In genomic region chr7:74464931-74465906, GRCh38 we compare ENCODE assay signal across 13 cellular contexts. TPM values are rescaled to one million over a fixed set of nuclear protein-coding genes. Genes with fewer than 3 reads are reported as not detected.
A peak's percentile ranks its signal among the peaks of the same experiment; 100 is the strongest.
DNase-seq lines count a peak whose midpoint lies in the region; ATAC-seq and TF ChIP-seq lines count a peak whose summit lies in the region.
"Had no signal": no experiment of that assay in that cellular context is flagged by ENCODE, and none has a peak within 500 bp of the region (broad histone marks: within the 10 kb centered on the region; RNA-seq: fewer than 3 reads in every experiment).

No MANE protein-coding gene starts in this region.

- peak overlapping the region; percentile 72 for H3K27ac ChIP-seq in rectal smooth muscle tissue (ENCODE audit: low read depth, low read length)
- H3K27ac ChIP-seq: foreskin keratinocyte had no signal

- no peaks in the 10 kb centered on the region for H3K27me3 ChIP-seq in rectal smooth muscle tissue (ENCODE audit: control insufficient read depth, insufficient read depth, low read length)
- H3K27me3 ChIP-seq: foreskin keratinocyte had no signal

- CTCF ChIA-PET in Calu3 (lab: Charles Lee), result interaction anchor here (0.7 kb wide), 1 partner anchor 14 kb away, joined by 6 read pairs; no protein-coding TSS in a partner anchor

- ATAC-seq in activated naive CD4-positive, alpha-beta T cell treated with anti-CD3 and anti-CD28 coated beads, Interleukin-2, amount 50 U/mL, for 72 hours, result no peak
- no peak for ATAC-seq in GM18907 (IDR thresholded peaks at IDR 0.05; ENCODE audit: unreplicated experiment)
- ATAC-seq: foreskin keratinocyte had no signal

- H3K4me1 Mint-ChIP-seq in Calu3 (ENCODE audit: low read depth, unreplicated experiment), result peaks cover 9% of the 10 kb centered on the region

- no peaks in the 10 kb centered on the region for H3K9me3 Mint-ChIP-seq in Calu3 (ENCODE audit: low read depth, unreplicated experiment)
- no peaks in the 10 kb centered on the region for H3K9me3 Mint-ChIP-seq in activated naive CD4-positive, alpha-beta T cell treated with anti-CD3 and anti-CD28 coated beads, Interleukin-2, amount 50 U/mL, for 72 hours
- H3K9me3 Mint-ChIP-seq: nephron had no signal

- peaks cover 4% of the 10 kb centered on the region for H3K36me3 Mint-ChIP-seq in Calu3 (ENCODE audit: insufficient read depth, unreplicated experiment)
- no peaks in the 10 kb centered on the region for H3K36me3 Mint-ChIP-seq in activated naive CD4-positive, alpha-beta T cell treated with anti-CD3 and anti-CD28 coated beads, Interleukin-2, amount 50 U/mL, for 72 hours

- peaks cover 4% of the 10 kb centered on the region for H3K4me1 ChIP-seq in rectal smooth muscle tissue (ENCODE audit: control insufficient read depth, insufficient read depth, low read length)

- no TSS peak for BruUV-seq in Calu3 (replicated peaks; lab: Mats Ljungman, UMichigan)

- H3K4me3 Mint-ChIP-seq in Calu3 (ENCODE audit: low read depth, unreplicated experiment), result no peak overlapping the region
- H3K4me3 Mint-ChIP-seq: nephron had no signal

- no peaks in the 10 kb centered on the region for H3K36me3 ChIP-seq in rectal smooth muscle tissue (ENCODE audit: control insufficient read depth, insufficient read depth, low read length)

- no peak overlapping the region; the same call in 1 of the 2 replicates for H3K4me3 ChIP-seq in LNCaP clone FGC (ENCODE audit: low read depth, low read length)
- H3K4me3 ChIP-seq in epithelial cell of esophagus (ENCODE audit: low read length), result no peak overlapping the region
- H3K4me3 ChIP-seq in rectal smooth muscle tissue (ENCODE audit: low read length), result no peak overlapping the region

- no peaks in the 10 kb centered on the region for H3K27me3 Mint-ChIP-seq in Calu3 (ENCODE audit: unreplicated experiment)

- intact Hi-C loops in Calu3 (cut with micrococcal nuclease; ENCODE audit: unreplicated experiment), result no loop called here

- H3K27ac Mint-ChIP-seq in Calu3 (ENCODE audit: unreplicated experiment), result peak overlapping the region; percentile 33
- no peak overlapping the region for H3K27ac Mint-ChIP-seq in activated naive CD4-positive, alpha-beta T cell treated with anti-CD3 and anti-CD28 coated beads, Interleukin-2, amount 50 U/mL, for 72 hours

- no peak overlapping the region for H3K9ac ChIP-seq in rectal smooth muscle tissue (ENCODE audit: low read length)

- TF ChIP-seq CTCF in Calu3 (IDR thresholded peaks at IDR 0.05; ENCODE audit: unreplicated experiment) (no peak), LNCaP clone FGC (IDR thresholded peaks at IDR 0.05; ENCODE audit: control insufficient read depth, extremely low read depth, insufficient read depth) (no peak), epithelial cell of esophagus (IDR thresholded peaks at IDR 0.05; ENCODE audit: insufficient read depth, low read depth, low read length, missing control alignments) (no peak)

- DNase-seq in Calu3 (peak; percentile 40), LNCaP clone FGC (ENCODE audit: low read depth) (peak; percentile 84), epithelial cell of esophagus (ENCODE audit: low read depth) (peak; percentile 64), GDM1 (lab: John Stamatoyannopoulos, UW) (no peak), NK-92 (lab: John Stamatoyannopoulos, UW; ENCODE audit: unreplicated experiment) (no peak)
- DNase-seq in activated naive CD4-positive, alpha-beta T cell treated with anti-CD3 and anti-CD28 coated beads, Interleukin-2, amount 50 U/mL, for 72 hours (ENCODE audit: low spot score in 2 of 2), result no peak
- DNase-seq: activated T-cell treated with anti-CD3 and anti-CD28 coated beads, Interleukin-2, amount 50 U/mL, for 1 hour; amniotic stem cell; foreskin keratinocyte; kidney had no signal

RNA-seq across cellular contexts. Expression of gene GTF2IRD1, which starts 11.5 kb away (rescaled TPM):
- total RNA-seq in Calu3 (2022), result 29.2 and 31.1 TPM in 2 replicates
- total RNA-seq in activated naive CD4-positive, alpha-beta T cell treated with anti-CD3 and anti-CD28 coated beads, Interleukin-2, amount 50 U/mL, for 72 hours, result 1 to 10 TPM; 1.7 to 6.4 TPM

Comparison
In these comparisons a context has a peak if more than half of its experiments do, and no peak if none do; other contexts are left out.
1. DNase-seq: peak in Calu3 (single experiment), LNCaP clone FGC (single experiment) and epithelial cell of esophagus (single experiment); none in GDM1 (single experiment), NK-92 (single experiment) and activated naive CD4-positive, alpha-beta T cell treated with anti-CD3 and anti-CD28 coated beads, Interleukin-2, amount 50 U/mL, for 72 hours (0 of 2).